Comparison of ENCODE assay signal across 25 cellular contexts in the genomic region with DNA sequence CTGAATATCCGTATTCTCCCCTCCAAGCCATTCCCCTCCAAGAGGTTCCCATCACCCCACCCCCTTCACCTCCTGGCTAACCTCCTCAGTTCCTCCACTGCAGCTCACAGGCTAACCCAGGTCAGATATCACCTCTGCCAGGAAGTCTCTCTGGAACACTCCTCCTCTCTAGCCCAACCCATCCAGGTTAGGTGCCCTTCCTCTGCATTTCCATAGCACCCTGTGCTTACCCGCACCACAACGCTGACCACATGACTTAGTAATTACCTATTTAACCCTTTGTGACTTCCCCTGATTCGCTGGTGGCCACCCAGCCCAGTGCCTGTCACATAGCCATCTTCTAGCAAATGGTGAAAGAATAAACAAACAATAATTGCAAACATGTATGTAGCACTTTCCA. TPM values are rescaled to one million over a fixed set of nuclear protein-coding genes. Genes with fewer than 3 reads are reported as not detected.
DNase-seq lines count a peak whose midpoint lies in the region; ATAC-seq and TF ChIP-seq lines count a peak whose summit lies in the region.
"Had no signal": no experiment of that assay in that cellular context is flagged by ENCODE, and none has a peak within 500 bp of the region (broad histone marks: within the 10 kb centered on the region; RNA-seq: fewer than 3 reads in every experiment).

No MANE protein-coding gene starts in this region.

- H3K4me1 Mint-ChIP-seq in CD8-positive, alpha-beta T cell (ENCODE audit: low read depth): peaks cover 17% of the 10 kb centered on the region

- H3K27ac ChIP-seq in CD8-positive, alpha-beta T cell (ENCODE audit: low read depth, low read length): no peak overlapping the region
- H3K27ac ChIP-seq in body of pancreas (peak overlapping the region; percentile 83 to 99 (median 95)), spleen (no peak overlapping the region)
- H3K27ac ChIP-seq: BLaER1, gastrocnemius medialis, Peyer's patch had no signal

- H3K27me3 ChIP-seq in CD8-positive, alpha-beta T cell (ENCODE audit: insufficient read depth, low read length): no peaks in the 10 kb centered on the region
- H3K27me3 ChIP-seq in body of pancreas: no peaks in the 10 kb centered on the region
- peaks cover 0 to 18% (median 0%) of the 10 kb centered on the region in 7 donors for H3K27me3 ChIP-seq in spleen (replicated peaks in 1 of 7)
- H3K27me3 ChIP-seq: BLaER1, gastrocnemius medialis, Peyer's patch had no signal

- H3K4me3 ChIP-seq in CD8-positive, alpha-beta T cell (ENCODE audit: low read depth, low read length): no peak overlapping the region
- no peak overlapping the region for H3K4me3 ChIP-seq in body of pancreas
- H3K4me3 ChIP-seq in spleen: no peak overlapping the region
- H3K4me3 ChIP-seq: BLaER1, gastrocnemius medialis, Peyer's patch had no signal

- no peak for TF ChIP-seq CTCF in CD8-positive, alpha-beta T cell (IDR thresholded peaks at IDR 0.05)
- TF ChIP-seq CTCF in body of pancreas (IDR thresholded peaks at IDR 0.05) (no peak), spleen (IDR thresholded peaks at IDR 0.05 in 8 of 11, conservative IDR thresholded peaks at IDR 0.05 in 3 of 11) (no peak)

- POLR2A ChIA-PET in CD8-positive, alpha-beta T cell (lab: Charles Lee): no interaction called here

- peaks cover 9% of the 10 kb centered on the region for H3K27me3 Mint-ChIP-seq in CD8-positive, alpha-beta T cell (ENCODE audit: low read depth)

- H3K27ac Mint-ChIP-seq in CD8-positive, alpha-beta T cell: peak overlapping the region; percentile 24
- H3K27ac Mint-ChIP-seq: activated CD8-positive, alpha-beta T cell treated with anti-CD3 and anti-CD28 coated beads for 36 hours; dendritic cell treated with granulocyte-macrophage colony-stimulating factor and Interleukin-4, amounts not matched to agents 40 ng/mL and 50 ng/mL, for 4 days had no signal

- H3K9me3 ChIP-seq in CD8-positive, alpha-beta T cell (ENCODE audit: low read length): no peaks in the 10 kb centered on the region
- H3K9me3 ChIP-seq in body of pancreas (no peaks in the 10 kb centered on the region), spleen (peaks cover 0 to 23% (median 17%) of the 10 kb centered on the region in 8 donors)
- H3K9me3 ChIP-seq: gastrocnemius medialis had no signal

- DNase-seq in CD8-positive, alpha-beta T cell: no peak
- DNase-seq in M059J (ENCODE audit: low read depth) (peak; percentile 12), body of pancreas (peak; percentile 45 to 63 (median 58)), mucosa of gallbladder (ENCODE audit: low spot score) (peak; percentile 9), dedifferentiated amniotic fluid mesenchymal stem cell (ENCODE audit: extremely low spot score) (no peak), spleen (no peak), NCI-H187 treated with DMSO at 0.1 percent for 48 hours (lab: John Stamatoyannopoulos, UW) (no peak)
- DNase-seq in stimulated activated CD4-positive, alpha-beta T cell treated with anti-CD3 and anti-CD28 coated beads, Interleukin-1b, Interleukin-23, amount 100 ng/mL, for 48 hours: no peak
- DNase-seq: ACHN; activated CD4-positive, CD25-positive, alpha-beta regulatory T cell treated with anti-CD3 and anti-CD28 coated beads, Interleukin-2, amount 50 U/mL, for 72 hours; activated CD8-positive, alpha-beta T cell treated with anti-CD3 and anti-CD28 coated beads for 36 hours; activated naive CD4-positive, alpha-beta T cell treated with Interleukin-2 at 50 U/mL for 16 hours; DND-41; gastrocnemius medialis; hippocampal formation; islet precursor cell; NCI-H1092; NCI-H2081; NCI-H446 treated with DMSO at 0.1 percent for 48 hours; NK-92 treated with Interleukin-12 subunit alpha and Interleukin-12 subunit beta, amount 100 ng/mL, for 24 hours; Peyer's patch; stimulated activated CD4-positive, alpha-beta T cell treated with anti-CD3 and anti-CD28 coated beads, Interleukin-2, amount 100 ng/mL, for 24 hours; substantia nigra had no signal

- 11 to 12% methylated on average over 4 of the region's 4 CpGs for WGBS in body of pancreas, 2 donors
- 34 to 50% (median 43%) methylated on average over 4 of the region's 4 CpGs for WGBS in spleen, 5 donors

- TF ChIP-seq POLR2A in body of pancreas (IDR thresholded peaks at IDR 0.05): no peak
- TF ChIP-seq POLR2A in spleen (IDR thresholded peaks at IDR 0.05): no peak

- intact Hi-C loops in CD8-positive, alpha-beta T cell (cut with DNase I, micrococcal nuclease): no loop called here
- intact Hi-C loops in body of pancreas (cut with DNase I) (loop anchor here (10.0 kb wide), 1 partner anchor 91 kb away; no protein-coding TSS in a partner anchor), spleen (cut with DNase I; ENCODE audit: low total_unique reads) (no loop called here)

- H3K4me1 ChIP-seq in CD8-positive, alpha-beta T cell (ENCODE audit: insufficient read depth, low read length): peaks cover 11% of the 10 kb centered on the region
- peaks cover 66% of the 10 kb centered on the region for H3K4me1 ChIP-seq in body of pancreas
- H3K4me1 ChIP-seq in spleen: peaks cover 0 to 7% (median 0%) of the 10 kb centered on the region in 6 donors
- H3K4me1 ChIP-seq: gastrocnemius medialis had no signal

- no peak for ATAC-seq in CD8-positive, alpha-beta T cell
- peak; percentile 20 for ATAC-seq in body of pancreas
- ATAC-seq: activated CD8-positive, alpha-beta T cell treated with anti-CD3 and anti-CD28 coated beads for 36 hours; gastrocnemius medialis had no signal

- H3K4me3 Mint-ChIP-seq in CD8-positive, alpha-beta T cell: no peak overlapping the region
- H3K4me3 Mint-ChIP-seq: activated CD8-positive, alpha-beta T cell treated with anti-CD3 and anti-CD28 coated beads for 36 hours; dendritic cell treated with granulocyte-macrophage colony-stimulating factor and Interleukin-4, amounts not matched to agents 40 ng/mL and 50 ng/mL, for 4 days had no signal

- no peaks in the 10 kb centered on the region for H3K36me3 ChIP-seq in CD8-positive, alpha-beta T cell (ENCODE audit: insufficient read depth, low read length)
- H3K36me3 ChIP-seq in body of pancreas (replicated peaks in 1 of 2; ENCODE audit: insufficient read depth in 1 of 2, low read depth in 2 of 2) (no peaks in the 10 kb centered on the region), spleen (no peaks in the 10 kb centered on the region)
- H3K36me3 ChIP-seq: BLaER1, gastrocnemius medialis, Peyer's patch had no signal

- no peaks in the 10 kb centered on the region for H3K36me3 Mint-ChIP-seq in CD8-positive, alpha-beta T cell

- H3K9me3 Mint-ChIP-seq in CD8-positive, alpha-beta T cell: peaks cover 10% of the 10 kb centered on the region

- CTCF ChIA-PET in CD8-positive, alpha-beta T cell (lab: Charles Lee): no interaction called here

RNA-seq across cellular contexts. Expression of gene IFFO2, which starts 49.5 kb away (rescaled TPM):
- 100 to 1,000 TPM in 1 of 2 experiments, 10 to 100 TPM in 1; 92.6 to 107 TPM for total RNA-seq in CD8-positive, alpha-beta T cell
- 6.7 and 13.2 TPM in 2 replicates for total RNA-seq in M059J (2014; rRNA removed; shearing (Covaris generic))
- total RNA-seq in body of pancreas: 100 to 1,000 TPM in 1 of 2 donors, 10 to 100 TPM in 1; 23.1 to 219 TPM
- 12.2 TPM for total RNA-seq in mucosa of gallbladder
- 10 to 100 TPM; 13.6 to 19.7 (median 16.4) TPM for total RNA-seq in spleen
- 1 to 10 TPM; 2.7 to 6.2 (median 2.9) TPM for polyA plus RNA-seq in spleen

Comparison
In these comparisons a context has a peak if more than half of its experiments do, and no peak if none do; other contexts are left out.
1. DNase-seq: peak in M059J (single experiment), body of pancreas (4 of 4) and mucosa of gallbladder (single experiment); none in CD8-positive, alpha-beta T cell (0 of 7), stimulated activated CD4-positive, alpha-beta T cell treated with anti-CD3 and anti-CD28 coated beads, Interleukin-1b, Interleukin-23, amount 100 ng/mL, for 48 hours (single experiment), dedifferentiated amniotic fluid mesenchymal stem cell (single experiment), spleen (single experiment) and NCI-H187 treated with DMSO at 0.1 percent for 48 hours (single experiment).
2. H3K27ac ChIP-seq: peak in body of pancreas (4 of 4); none in CD8-positive, alpha-beta T cell (single experiment) and spleen (0 of 8).